In the genomic region with DNA sequence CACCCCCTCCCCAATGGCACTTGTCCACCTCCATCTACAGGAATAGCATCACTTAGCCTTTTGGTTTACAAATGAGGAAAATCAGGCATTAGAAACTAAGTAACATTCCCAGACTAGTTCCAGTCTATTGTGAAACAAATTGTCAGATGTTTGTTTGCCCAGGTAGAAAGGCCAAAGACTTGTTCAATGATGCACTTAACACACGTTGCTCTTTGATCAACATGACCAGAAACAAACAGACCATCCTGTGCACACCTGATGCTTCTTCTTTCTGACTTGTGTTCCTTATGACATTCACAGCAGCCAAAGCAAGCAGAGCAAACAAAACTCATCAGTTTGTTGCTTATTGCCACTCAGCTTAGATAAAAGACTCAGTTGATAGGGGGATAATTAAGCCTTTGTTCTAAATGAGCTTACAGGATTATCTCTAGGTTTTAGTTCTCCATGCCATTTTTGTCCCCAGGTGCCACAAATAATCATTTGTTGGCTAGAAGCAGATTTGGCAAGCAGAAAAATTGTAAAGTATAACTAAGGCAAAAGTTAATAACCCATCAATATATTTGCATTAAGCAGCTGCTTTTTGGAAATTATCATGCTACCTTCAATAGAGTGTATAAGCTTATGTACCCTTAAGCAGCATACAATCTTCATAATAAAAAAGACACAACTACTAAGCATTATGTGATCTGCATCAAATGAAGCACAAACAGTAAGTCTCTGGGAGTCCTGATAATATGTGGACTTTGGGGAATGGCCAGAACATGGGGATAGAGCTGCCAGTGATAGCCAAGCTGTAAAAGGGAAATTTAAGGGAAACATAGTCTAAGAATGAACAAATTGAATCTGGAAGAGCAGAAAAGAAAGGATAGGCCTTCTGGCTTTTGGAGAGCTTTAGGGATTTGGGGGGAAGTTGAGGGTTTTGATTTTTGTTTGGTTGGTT, we compare ENCODE assay signal across 1 cellular context.
TF ChIP-seq lines count a peak whose summit lies in the region.

No MANE protein-coding gene starts in this region.

TF ChIP-seq in HepG2, 621 proteins besides CTCF, POLR2A, EP300 and RAD21 (continued from another document and continues in another):
- TF ChIP-seq, protein P1, sequence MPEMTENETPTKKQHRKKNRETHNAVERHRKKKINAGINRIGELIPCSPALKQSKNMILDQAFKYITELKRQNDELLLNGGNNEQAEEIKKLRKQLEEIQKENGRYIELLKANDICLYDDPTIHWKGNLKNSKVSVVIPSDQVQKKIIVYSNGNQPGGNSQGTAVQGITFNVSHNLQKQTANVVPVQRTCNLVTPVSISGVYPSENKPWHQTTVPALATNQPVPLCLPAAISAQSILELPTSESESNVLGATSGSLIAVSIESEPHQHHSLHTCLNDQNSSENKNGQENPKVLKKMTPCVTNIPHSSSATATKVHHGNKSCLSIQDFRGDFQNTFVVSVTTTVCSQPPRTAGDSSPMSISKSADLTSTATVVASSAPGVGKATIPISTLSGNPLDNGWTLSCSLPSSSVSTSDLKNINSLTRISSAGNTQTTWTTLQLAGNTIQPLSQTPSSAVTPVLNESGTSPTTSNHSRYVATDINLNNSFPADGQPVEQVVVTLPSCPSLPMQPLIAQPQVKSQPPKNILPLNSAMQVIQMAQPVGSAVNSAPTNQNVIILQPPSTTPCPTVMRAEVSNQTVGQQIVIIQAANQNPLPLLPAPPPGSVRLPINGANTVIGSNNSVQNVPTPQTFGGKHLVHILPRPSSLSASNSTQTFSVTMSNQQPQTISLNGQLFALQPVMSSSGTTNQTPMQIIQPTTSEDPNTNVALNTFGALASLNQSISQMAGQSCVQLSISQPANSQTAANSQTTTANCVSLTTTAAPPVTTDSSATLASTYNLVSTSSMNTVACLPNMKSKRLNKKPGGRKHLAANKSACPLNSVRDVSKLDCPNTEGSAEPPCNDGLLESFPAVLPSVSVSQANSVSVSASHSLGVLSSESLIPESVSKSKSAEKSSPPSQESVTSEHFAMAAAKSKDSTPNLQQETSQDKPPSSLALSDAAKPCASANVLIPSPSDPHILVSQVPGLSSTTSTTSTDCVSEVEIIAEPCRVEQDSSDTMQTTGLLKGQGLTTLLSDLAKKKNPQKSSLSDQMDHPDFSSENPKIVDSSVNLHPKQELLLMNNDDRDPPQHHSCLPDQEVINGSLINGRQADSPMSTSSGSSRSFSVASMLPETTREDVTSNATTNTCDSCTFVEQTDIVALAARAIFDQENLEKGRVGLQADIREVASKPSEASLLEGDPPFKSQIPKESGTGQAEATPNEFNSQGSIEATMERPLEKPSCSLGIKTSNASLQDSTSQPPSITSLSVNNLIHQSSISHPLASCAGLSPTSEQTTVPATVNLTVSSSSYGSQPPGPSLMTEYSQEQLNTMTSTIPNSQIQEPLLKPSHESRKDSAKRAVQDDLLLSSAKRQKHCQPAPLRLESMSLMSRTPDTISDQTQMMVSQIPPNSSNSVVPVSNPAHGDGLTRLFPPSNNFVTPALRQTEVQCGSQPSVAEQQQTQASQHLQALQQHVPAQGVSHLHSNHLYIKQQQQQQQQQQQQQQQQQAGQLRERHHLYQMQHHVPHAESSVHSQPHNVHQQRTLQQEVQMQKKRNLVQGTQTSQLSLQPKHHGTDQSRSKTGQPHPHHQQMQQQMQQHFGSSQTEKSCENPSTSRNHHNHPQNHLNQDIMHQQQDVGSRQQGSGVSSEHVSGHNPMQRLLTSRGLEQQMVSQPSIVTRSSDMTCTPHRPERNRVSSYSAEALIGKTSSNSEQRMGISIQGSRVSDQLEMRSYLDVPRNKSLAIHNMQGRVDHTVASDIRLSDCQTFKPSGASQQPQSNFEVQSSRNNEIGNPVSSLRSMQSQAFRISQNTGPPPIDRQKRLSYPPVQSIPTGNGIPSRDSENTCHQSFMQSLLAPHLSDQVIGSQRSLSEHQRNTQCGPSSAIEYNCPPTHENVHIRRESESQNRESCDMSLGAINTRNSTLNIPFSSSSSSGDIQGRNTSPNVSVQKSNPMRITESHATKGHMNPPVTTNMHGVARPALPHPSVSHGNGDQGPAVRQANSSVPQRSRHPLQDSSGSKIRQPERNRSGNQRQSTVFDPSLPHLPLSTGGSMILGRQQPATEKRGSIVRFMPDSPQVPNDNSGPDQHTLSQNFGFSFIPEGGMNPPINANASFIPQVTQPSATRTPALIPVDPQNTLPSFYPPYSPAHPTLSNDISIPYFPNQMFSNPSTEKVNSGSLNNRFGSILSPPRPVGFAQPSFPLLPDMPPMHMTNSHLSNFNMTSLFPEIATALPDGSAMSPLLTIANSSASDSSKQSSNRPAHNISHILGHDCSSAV (CRISPR knock-in tag; IDR thresholded peaks at IDR 0.05; ENCODE audit: borderline replicate concordance) = no peak
- TF ChIP-seq, protein P2, sequence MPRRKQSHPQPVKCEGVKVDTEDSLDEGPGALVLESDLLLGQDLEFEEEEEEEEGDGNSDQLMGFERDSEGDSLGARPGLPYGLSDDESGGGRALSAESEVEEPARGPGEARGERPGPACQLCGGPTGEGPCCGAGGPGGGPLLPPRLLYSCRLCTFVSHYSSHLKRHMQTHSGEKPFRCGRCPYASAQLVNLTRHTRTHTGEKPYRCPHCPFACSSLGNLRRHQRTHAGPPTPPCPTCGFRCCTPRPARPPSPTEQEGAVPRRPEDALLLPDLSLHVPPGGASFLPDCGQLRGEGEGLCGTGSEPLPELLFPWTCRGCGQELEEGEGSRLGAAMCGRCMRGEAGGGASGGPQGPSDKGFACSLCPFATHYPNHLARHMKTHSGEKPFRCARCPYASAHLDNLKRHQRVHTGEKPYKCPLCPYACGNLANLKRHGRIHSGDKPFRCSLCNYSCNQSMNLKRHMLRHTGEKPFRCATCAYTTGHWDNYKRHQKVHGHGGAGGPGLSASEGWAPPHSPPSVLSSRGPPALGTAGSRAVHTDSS (CRISPR knock-in tag; conservative IDR thresholded peaks at IDR 0.05) = no peak
- TF ChIP-seq, protein P3, sequence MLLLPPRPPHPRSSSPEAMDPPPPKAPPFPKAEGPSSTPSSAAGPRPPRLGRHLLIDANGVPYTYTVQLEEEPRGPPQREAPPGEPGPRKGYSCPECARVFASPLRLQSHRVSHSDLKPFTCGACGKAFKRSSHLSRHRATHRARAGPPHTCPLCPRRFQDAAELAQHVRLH (CRISPR knock-in tag; IDR thresholded peaks at IDR 0.05; ENCODE audit: borderline replicate concordance, low read depth) = no peak
- TF ChIP-seq CEBPB (IDR thresholded peaks at IDR 0.05; ENCODE audit: borderline replicate concordance, low read depth, low read length) (peak; percentile 81), ZNF468 (CRISPR knock-in tag; IDR thresholded peaks at IDR 0.05) (no peak), ZNF749 (CRISPR knock-in tag; IDR thresholded peaks at IDR 0.05; ENCODE audit: borderline replicate concordance) (no peak), HNF4G (IDR thresholded peaks at IDR 0.05; ENCODE audit: borderline replicate concordance, low read depth, low read length) (0 out of 2 replicates have a peak, but pooled peaks have one; percentile 20), HNF4G (CRISPR knock-in tag; IDR thresholded peaks at IDR 0.05; ENCODE audit: borderline replicate concordance, low read depth) (no peak), SOX5 (CRISPR knock-in tag; IDR thresholded peaks at IDR 0.05; ENCODE audit: borderline replicate concordance) (peak; percentile 95), SPEN (CRISPR knock-in tag; IDR thresholded peaks at IDR 0.05; ENCODE audit: low read depth) (0 out of 2 replicates have a peak, but pooled peaks have one; percentile 20), ZNF337 (CRISPR knock-in tag; IDR thresholded peaks at IDR 0.05; ENCODE audit: borderline replicate concordance, low read depth) (no peak), GATAD2A (CRISPR knock-in tag; IDR thresholded peaks at IDR 0.05) (peak; percentile 87), SAP130 (CRISPR knock-in tag; IDR thresholded peaks at IDR 0.05; ENCODE audit: low read depth) (peak; percentile 73), ESRRA (CRISPR knock-in tag; IDR thresholded peaks at IDR 0.05; ENCODE audit: low read depth) (0 out of 2 replicates have a peak, but pooled peaks have one; percentile 59), EEA1 (CRISPR knock-in tag; IDR thresholded peaks at IDR 0.05; ENCODE audit: borderline replicate concordance) (no peak), HOXD1 (CRISPR knock-in tag; IDR thresholded peaks at IDR 0.05) (0 out of 2 replicates have a peak, but pooled peaks have one; percentile 44), HOXA5 (CRISPR knock-in tag; IDR thresholded peaks at IDR 0.05) (no peak), NR2F1 (CRISPR knock-in tag; IDR thresholded peaks at IDR 0.05) (peak; percentile 49 to 66; a peak in 2 of 4 replicates), HMG20B (CRISPR knock-in tag; conservative IDR thresholded peaks at IDR 0.05) (no peak), ZNF550 (CRISPR knock-in tag; IDR thresholded peaks at IDR 0.05; ENCODE audit: borderline replicate concordance) (no peak), ZNF672 (CRISPR knock-in tag; IDR thresholded peaks at IDR 0.05) (no peak), RXRB (CRISPR knock-in tag; IDR thresholded peaks at IDR 0.05; ENCODE audit: borderline replicate concordance) (peak; percentile 74), ELF3 (CRISPR knock-in tag; IDR thresholded peaks at IDR 0.05) (peak; percentile 80), ZNF615 (CRISPR knock-in tag; IDR thresholded peaks at IDR 0.05; ENCODE audit: borderline replicate concordance) (no peak), TBX2 (CRISPR knock-in tag; IDR thresholded peaks at IDR 0.05; ENCODE audit: borderline replicate concordance) (peak; percentile 74; the same call in 1 of the 2 replicates), FOXK1 (CRISPR knock-in tag; IDR thresholded peaks at IDR 0.05; ENCODE audit: borderline replicate concordance, low read depth) (peak; percentile 73; the same call in 1 of the 2 replicates), SMAD9 (CRISPR knock-in tag; IDR thresholded peaks at IDR 0.05) (no peak), ZNF674 (CRISPR knock-in tag; IDR thresholded peaks at IDR 0.05; ENCODE audit: low read depth) (no peak), RBFOX2 (IDR thresholded peaks at IDR 0.05; ENCODE audit: low read depth, low read length) (no peak), ZNF124 (CRISPR knock-in tag; IDR thresholded peaks at IDR 0.05) (no peak), ZNF776 (CRISPR knock-in tag; IDR thresholded peaks at IDR 0.05) (no peak), ZKSCAN5 (CRISPR knock-in tag; IDR thresholded peaks at IDR 0.05) (no peak), FOXO1 (CRISPR knock-in tag; IDR thresholded peaks at IDR 0.05) (peak; percentile 86; the same call in 1 of the 2 replicates), KAT2B (IDR thresholded peaks at IDR 0.05; ENCODE audit: borderline replicate concordance, low read depth, low read length) (no peak), ZNF569 (CRISPR knock-in tag; IDR thresholded peaks at IDR 0.05; ENCODE audit: borderline replicate concordance) (no peak), ZNF788 (CRISPR knock-in tag; IDR thresholded peaks at IDR 0.05; ENCODE audit: borderline replicate concordance) (no peak)
- TF ChIP-seq, protein P4, sequence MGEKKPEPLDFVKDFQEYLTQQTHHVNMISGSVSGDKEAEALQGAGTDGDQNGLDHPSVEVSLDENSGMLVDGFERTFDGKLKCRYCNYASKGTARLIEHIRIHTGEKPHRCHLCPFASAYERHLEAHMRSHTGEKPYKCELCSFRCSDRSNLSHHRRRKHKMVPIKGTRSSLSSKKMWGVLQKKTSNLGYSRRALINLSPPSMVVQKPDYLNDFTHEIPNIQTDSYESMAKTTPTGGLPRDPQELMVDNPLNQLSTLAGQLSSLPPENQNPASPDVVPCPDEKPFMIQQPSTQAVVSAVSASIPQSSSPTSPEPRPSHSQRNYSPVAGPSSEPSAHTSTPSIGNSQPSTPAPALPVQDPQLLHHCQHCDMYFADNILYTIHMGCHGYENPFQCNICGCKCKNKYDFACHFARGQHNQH (CRISPR knock-in tag; IDR thresholded peaks at IDR 0.05) = 0 out of 2 replicates have a peak, but pooled peaks have one; percentile 38
- TF ChIP-seq, protein P5, sequence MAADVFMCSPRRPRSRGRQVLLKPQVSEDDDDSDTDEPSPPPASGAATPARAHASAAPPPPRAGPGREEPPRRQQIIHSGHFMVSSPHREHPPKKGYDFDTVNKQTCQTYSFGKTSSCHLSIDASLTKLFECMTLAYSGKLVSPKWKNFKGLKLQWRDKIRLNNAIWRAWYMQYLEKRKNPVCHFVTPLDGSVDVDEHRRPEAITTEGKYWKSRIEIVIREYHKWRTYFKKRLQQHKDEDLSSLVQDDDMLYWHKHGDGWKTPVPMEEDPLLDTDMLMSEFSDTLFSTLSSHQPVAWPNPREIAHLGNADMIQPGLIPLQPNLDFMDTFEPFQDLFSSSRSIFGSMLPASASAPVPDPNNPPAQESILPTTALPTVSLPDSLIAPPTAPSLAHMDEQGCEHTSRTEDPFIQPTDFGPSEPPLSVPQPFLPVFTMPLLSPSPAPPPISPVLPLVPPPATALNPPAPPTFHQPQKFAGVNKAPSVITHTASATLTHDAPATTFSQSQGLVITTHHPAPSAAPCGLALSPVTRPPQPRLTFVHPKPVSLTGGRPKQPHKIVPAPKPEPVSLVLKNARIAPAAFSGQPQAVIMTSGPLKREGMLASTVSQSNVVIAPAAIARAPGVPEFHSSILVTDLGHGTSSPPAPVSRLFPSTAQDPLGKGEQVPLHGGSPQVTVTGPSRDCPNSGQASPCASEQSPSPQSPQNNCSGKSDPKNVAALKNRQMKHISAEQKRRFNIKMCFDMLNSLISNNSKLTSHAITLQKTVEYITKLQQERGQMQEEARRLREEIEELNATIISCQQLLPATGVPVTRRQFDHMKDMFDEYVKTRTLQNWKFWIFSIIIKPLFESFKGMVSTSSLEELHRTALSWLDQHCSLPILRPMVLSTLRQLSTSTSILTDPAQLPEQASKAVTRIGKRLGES (CRISPR knock-in tag; IDR thresholded peaks at IDR 0.05; ENCODE audit: borderline replicate concordance) = no peak
- TF ChIP-seq, protein P6, sequence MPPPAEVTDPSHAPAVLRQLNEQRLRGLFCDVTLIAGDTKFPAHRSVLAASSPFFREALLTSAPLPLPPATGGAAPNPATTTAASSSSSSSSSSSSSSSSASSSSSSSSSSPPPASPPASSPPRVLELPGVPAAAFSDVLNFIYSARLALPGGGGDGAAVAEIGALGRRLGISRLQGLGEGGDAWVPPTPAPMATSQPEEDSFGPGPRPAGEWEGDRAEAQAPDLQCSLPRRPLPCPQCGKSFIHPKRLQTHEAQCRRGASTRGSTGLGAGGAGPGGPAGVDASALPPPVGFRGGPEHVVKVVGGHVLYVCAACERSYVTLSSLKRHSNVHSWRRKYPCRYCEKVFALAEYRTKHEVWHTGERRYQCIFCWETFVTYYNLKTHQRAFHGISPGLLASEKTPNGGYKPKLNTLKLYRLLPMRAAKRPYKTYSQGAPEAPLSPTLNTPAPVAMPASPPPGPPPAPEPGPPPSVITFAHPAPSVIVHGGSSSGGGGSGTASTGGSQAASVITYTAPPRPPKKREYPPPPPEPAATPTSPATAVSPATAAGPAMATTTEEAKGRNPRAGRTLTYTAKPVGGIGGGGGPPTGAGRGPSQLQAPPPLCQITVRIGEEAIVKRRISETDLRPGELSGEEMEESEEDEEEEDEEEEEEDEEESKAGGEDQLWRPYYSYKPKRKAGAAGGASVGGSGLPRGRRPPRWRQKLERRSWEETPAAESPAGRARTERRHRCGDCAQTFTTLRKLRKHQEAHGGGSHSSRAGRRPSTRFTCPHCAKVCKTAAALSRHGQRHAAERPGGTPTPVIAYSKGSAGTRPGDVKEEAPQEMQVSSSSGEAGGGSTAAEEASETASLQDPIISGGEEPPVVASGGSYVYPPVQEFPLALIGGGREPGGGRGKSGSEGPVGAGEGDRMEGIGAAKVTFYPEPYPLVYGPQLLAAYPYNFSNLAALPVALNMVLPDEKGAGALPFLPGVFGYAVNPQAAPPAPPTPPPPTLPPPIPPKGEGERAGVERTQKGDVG (CRISPR knock-in tag; IDR thresholded peaks at IDR 0.05; ENCODE audit: borderline replicate concordance) = no peak
